In the genomic region with DNA sequence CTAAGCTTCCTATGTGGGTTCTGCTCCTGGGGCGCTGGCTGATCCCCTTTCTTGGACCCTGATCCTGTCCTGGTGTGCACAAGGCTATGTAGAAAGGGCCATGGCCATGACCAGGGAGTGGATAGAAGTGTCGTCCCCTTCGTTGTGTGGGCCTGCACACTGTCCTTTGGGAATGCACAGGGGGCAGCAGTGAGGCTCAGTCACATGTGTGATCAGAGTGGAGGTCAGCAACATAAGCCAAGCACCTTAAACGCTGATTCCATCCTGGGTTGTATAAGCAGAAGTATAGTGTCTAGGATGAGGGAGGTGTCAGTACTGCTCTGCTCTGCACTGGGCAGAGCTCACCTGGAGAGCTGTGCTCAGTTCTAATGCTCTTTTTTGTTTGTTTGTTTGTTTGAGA, we compare ENCODE assay signal across 17 cellular contexts. TPM values are rescaled to one million over a fixed set of nuclear protein-coding genes. Genes with fewer than 3 reads are reported as not detected.
"Had no signal": no experiment of that assay in that cellular context is flagged by ENCODE, and none has a peak within 500 bp of the region (broad histone marks: within the 10 kb centered on the region; RNA-seq: fewer than 3 reads in every experiment).

No MANE protein-coding gene starts in this region.

- H3K4me3 ChIP-seq: esophagus squamous epithelium, right atrium auricular region, skin epidermis, tibial nerve had no signal

- H3K4me1 Mint-ChIP-seq: activated CD4-positive, alpha-beta memory T cell treated with anti-CD3 and anti-CD28 coated beads, Interleukin-2, amount 10 ng/mL, durations not matched to agents 7 days and 5 days; T-helper 17 cell had no signal

- H3K36me3 ChIP-seq: esophagus squamous epithelium, right atrium auricular region, tibial nerve had no signal

- H3K27ac Mint-ChIP-seq: activated CD4-positive, alpha-beta memory T cell treated with anti-CD3 and anti-CD28 coated beads, Interleukin-2, amount 10 ng/mL, durations not matched to agents 7 days and 5 days; activated T-cell treated with anti-CD3 and anti-CD28 coated beads, Interleukin-2, amount 50 U/mL, for 24 hours; natural killer cell treated with Interleukin-12 subunit alpha and Interleukin-12 subunit beta and Interleukin-15 and Interleukin-18, amount 100 ng/mL, for 72 hours; T-helper 17 cell had no signal

- H3K9me3 ChIP-seq: esophagus squamous epithelium, right atrium auricular region had no signal

- H3K9me3 Mint-ChIP-seq: activated CD4-positive, alpha-beta memory T cell treated with anti-CD3 and anti-CD28 coated beads, Interleukin-2, amount 10 ng/mL, durations not matched to agents 7 days and 5 days; activated T-cell treated with anti-CD3 and anti-CD28 coated beads, Interleukin-2, amount 50 U/mL, for 24 hours; natural killer cell treated with Interleukin-12 subunit alpha and Interleukin-12 subunit beta and Interleukin-15 and Interleukin-18, amount 100 ng/mL, for 72 hours had no signal

- H3K27me3 Mint-ChIP-seq: activated CD4-positive, alpha-beta memory T cell treated with anti-CD3 and anti-CD28 coated beads, Interleukin-2, amount 10 ng/mL, durations not matched to agents 7 days and 5 days had no signal

- H3K4me1 ChIP-seq: esophagus squamous epithelium, right atrium auricular region, tibial nerve had no signal

- DNase-seq: activated CD4-positive, alpha-beta memory T cell treated with anti-CD3 and anti-CD28 coated beads, Interleukin-2, amount 10 ng/mL, durations not matched to agents 7 days and 5 days; activated CD4-positive, alpha-beta T cell treated with anti-CD3 and anti-CD28 coated beads for 4 hours; activated naive CD4-positive, alpha-beta T cell treated with anti-CD3 and anti-CD28 coated beads, Interleukin-2, amount 50 U/mL, for 16 hours; activated T-cell treated with anti-CD3 and anti-CD28 coated beads, Interleukin-2, amount 50 U/mL, for 24 hours; esophagus squamous epithelium; mesendoderm; occipital lobe; stimulated activated CD4-positive, alpha-beta T cell treated with anti-CD3 and anti-CD28 coated beads, Interleukin-15, amount 100 ng/mL, for 24 hours; stimulated activated CD4-positive, alpha-beta T cell treated with anti-CD3 and anti-CD28 coated beads, Interleukin-4, amount 100 ng/mL, for 1 hour; stimulated activated naive CD4-positive, alpha-beta T cell treated with Interleukin-2 at 50 U/mL for 16 hours; substantia nigra; T-helper 17 cell had no signal

- H3K27me3 ChIP-seq: right atrium auricular region, tibial nerve had no signal

- ATAC-seq: natural killer cell treated with Interleukin-12 subunit alpha and Interleukin-12 subunit beta and Interleukin-15 and Interleukin-18, amount 100 ng/mL, for 72 hours; T-helper 17 cell had no signal

- H3K27ac ChIP-seq: esophagus squamous epithelium, right atrium auricular region, skin epidermis, tibial nerve had no signal

- H3K4me3 Mint-ChIP-seq: activated CD4-positive, alpha-beta memory T cell treated with anti-CD3 and anti-CD28 coated beads, Interleukin-2, amount 10 ng/mL, durations not matched to agents 7 days and 5 days; activated T-cell treated with anti-CD3 and anti-CD28 coated beads, Interleukin-2, amount 50 U/mL, for 24 hours; natural killer cell treated with Interleukin-12 subunit alpha and Interleukin-12 subunit beta and Interleukin-15 and Interleukin-18, amount 100 ng/mL, for 72 hours; T-helper 17 cell had no signal

- H3K36me3 Mint-ChIP-seq: natural killer cell treated with Interleukin-12 subunit alpha and Interleukin-12 subunit beta and Interleukin-15 and Interleukin-18, amount 100 ng/mL, for 72 hours had no signal

RNA-seq across cellular contexts. Expression of a gene that starts 48.4 kb away (rescaled TPM):
- total RNA-seq: esophagus squamous epithelium, fibroblast of villous mesenchyme had no signal
